Comparison of ENCODE assay signal across 11 cellular contexts in the genomic region with DNA sequence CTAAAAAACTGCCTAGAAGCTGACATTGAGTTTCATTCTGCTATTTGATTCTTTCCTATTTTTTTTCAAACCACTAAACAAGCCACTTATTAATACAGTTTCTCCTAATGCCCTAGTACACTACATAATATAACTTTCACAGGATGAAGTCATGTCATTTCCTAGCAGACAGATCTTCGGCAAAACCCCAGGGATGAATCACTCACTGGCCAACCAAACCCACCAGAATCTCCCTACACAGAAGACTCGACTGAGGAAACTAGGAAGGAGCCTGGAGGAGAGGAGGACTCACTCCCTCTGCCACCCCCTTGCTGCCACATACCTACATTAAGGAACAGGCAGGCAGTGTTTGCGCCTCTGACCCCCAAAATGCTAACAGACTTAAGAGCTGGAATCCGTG. TPM values are rescaled to one million over a fixed set of nuclear protein-coding genes. Genes with fewer than 3 reads are reported as not detected.
DNase-seq lines count a peak whose midpoint lies in the region; FAIRE-seq and TF ChIP-seq lines count a peak whose summit lies in the region.
"Had no signal": no experiment of that assay in that cellular context is flagged by ENCODE, and none has a peak within 500 bp of the region (broad histone marks: within the 10 kb centered on the region; RNA-seq: fewer than 3 reads in every experiment).

No MANE protein-coding gene starts in this region.

- no peak overlapping the region for H2AK5ac ChIP-seq in trophoblast cell (ENCODE audit: low read length)

- no peak overlapping the region for H2BK5ac ChIP-seq in trophoblast cell (ENCODE audit: low read depth, low read length, poor library complexity)

- no peaks in the 10 kb centered on the region for H3K27me3 Mint-ChIP-seq in astrocyte (ENCODE audit: low read depth, unreplicated experiment)

- H3K4me2 ChIP-seq in astrocyte (ENCODE audit: low read length) (peak overlapping the region; percentile 46), trophoblast cell (ENCODE audit: low read length) (no peak overlapping the region)

- H2BK12ac ChIP-seq in trophoblast cell (ENCODE audit: low read length), result no peak overlapping the region

- no peak overlapping the region for H4K8ac ChIP-seq in trophoblast cell (ENCODE audit: low read depth, low read length)

- H3K4ac ChIP-seq in trophoblast cell (ENCODE audit: low read depth, low read length), result no peak overlapping the region

- H3K9ac ChIP-seq in astrocyte (ENCODE audit: low read length), result peak overlapping the region; percentile 36
- no peak overlapping the region for H3K9ac ChIP-seq in trophoblast cell (ENCODE audit: low read length)

- intact Hi-C loops in posterior cingulate gyrus (cut with DNase I), result loop anchor here (5.0 to 10.0 kb wide), 3 partner anchors 115 to 385 kb away; partner anchors contain the start of genes ADD3 and MXI1

- H3K9me3 ChIP-seq in astrocyte (ENCODE audit: insufficient read depth, low read depth, low read length) (no peaks in the 10 kb centered on the region), trophoblast cell (ENCODE audit: insufficient read depth, low read depth, low read length) (no peaks in the 10 kb centered on the region)

- no CpG with 5 or more reads among the region's 4 CpGs for WGBS in trophoblast cell (ENCODE audit: extremely low coverage, insufficient coverage, insufficient read length)

- H3K23ac ChIP-seq in trophoblast cell (ENCODE audit: low read length), result no peak overlapping the region

- no peak for TF ChIP-seq CTCF in HL-60 (IDR thresholded peaks at IDR 0.05; ENCODE audit: insufficient read depth, low read length)
- no peak for TF ChIP-seq CTCF in astrocyte (IDR thresholded peaks at IDR 0.05; ENCODE audit: insufficient read depth, low read depth, low read length)
- peak; percentile 13 for TF ChIP-seq CTCF in kidney epithelial cell (IDR thresholded peaks at IDR 0.05; ENCODE audit: insufficient read depth, low read length, poor library complexity, severe bottlenecking)
- TF ChIP-seq CTCF in D721Med (IDR thresholded peaks at IDR 0.05; ENCODE audit: insufficient read depth, missing control alignments), result no peak

- H3K36me3 ChIP-seq in astrocyte (ENCODE audit: insufficient read depth, low read length), result peaks cover 7% of the 10 kb centered on the region
- H3K36me3 ChIP-seq in kidney epithelial cell (ENCODE audit: control insufficient read depth, insufficient read depth, low read length), result peaks cover 2% of the 10 kb centered on the region
- H3K36me3 ChIP-seq in trophoblast cell (ENCODE audit: control insufficient read depth in 1 of 2, insufficient read depth in 2 of 2, low read length in 2 of 2), result peaks cover 12 to 23% of the 10 kb centered on the region in 2 experiments

- FAIRE-seq in astrocyte (lab: Jason Lieb, UNC) (peak; percentile 90), D721Med (lab: Jason Lieb, UNC) (no peak)
- FAIRE-seq: G401.6 had no signal

- no peak overlapping the region for H3K18ac ChIP-seq in trophoblast cell (ENCODE audit: low read length)

- H3K14ac ChIP-seq in trophoblast cell (ENCODE audit: low read length), result no peak overlapping the region

- no peak overlapping the region for H2AFZ ChIP-seq in astrocyte (ENCODE audit: low read depth, low read length)
- H2AFZ ChIP-seq in trophoblast cell (ENCODE audit: insufficient read depth, low read length, poor library complexity), result no peak overlapping the region

- DNase-seq in AG20443 (ENCODE audit: low spot score) (peak; percentile 61), HL-60 (ENCODE audit: low read depth in 1 of 2, low spot score in 1 of 2) (no peak), astrocyte (ENCODE audit: low read depth) (peak; percentile 89), kidney epithelial cell (ENCODE audit: low read depth) (peak; percentile 73), trophoblast cell (no peak), D721Med (ENCODE audit: insufficient read length, low spot score) (no peak), AML-193 (lab: John Stamatoyannopoulos, UW) (no peak), posterior cingulate gyrus (no peak)
- DNase-seq: NCI-H1417; stimulated activated CD4-positive, alpha-beta T cell treated with anti-CD3 and anti-CD28 coated beads, Interleukin-1b, Interleukin-23, amount 100 ng/mL, for 48 hours had no signal

- H3K4me3 Mint-ChIP-seq in astrocyte (ENCODE audit: unreplicated experiment), result peak overlapping the region; percentile 21

- H3K27ac Mint-ChIP-seq in astrocyte (ENCODE audit: unreplicated experiment), result peak overlapping the region; percentile 98

- no peaks in the 10 kb centered on the region for H3K27me3 ChIP-seq in HL-60 (ENCODE audit: insufficient read depth, poor library complexity, severe bottlenecking)
- H3K27me3 ChIP-seq in astrocyte (ENCODE audit: insufficient read depth, low read length), result no peaks in the 10 kb centered on the region
- H3K27me3 ChIP-seq in kidney epithelial cell (ENCODE audit: control insufficient read depth, insufficient read depth, low read length), result no peaks in the 10 kb centered on the region
- H3K27me3 ChIP-seq in trophoblast cell (ENCODE audit: insufficient read depth, low read length), result no peaks in the 10 kb centered on the region

- H3K79me2 ChIP-seq in astrocyte (ENCODE audit: insufficient read depth, low read length), result peaks cover 11% of the 10 kb centered on the region
- H3K79me2 ChIP-seq in trophoblast cell (ENCODE audit: control insufficient read depth, insufficient read depth, low read length, poor library complexity), result peaks cover 4% of the 10 kb centered on the region

- peaks cover 10% of the 10 kb centered on the region for H3K79me1 ChIP-seq in trophoblast cell (ENCODE audit: low read length)

- peaks cover 29% of the 10 kb centered on the region for H3K36me3 Mint-ChIP-seq in astrocyte (ENCODE audit: low read depth, unreplicated experiment)

- H3K4me3 ChIP-seq in HL-60 (replicated peaks; ENCODE audit: insufficient read depth, low read length) (no peak overlapping the region), astrocyte (ENCODE audit: insufficient read depth, low read depth, low read length) (no peak overlapping the region), kidney epithelial cell (ENCODE audit: low read depth, low read length) (no peak overlapping the region), trophoblast cell (ENCODE audit: low read depth, low read length) (no peak overlapping the region)

- H4K20me1 ChIP-seq in astrocyte (ENCODE audit: insufficient read depth, low read length), result peaks cover 3% of the 10 kb centered on the region

- peaks cover 55% of the 10 kb centered on the region for H3K4me1 ChIP-seq in astrocyte (ENCODE audit: insufficient read depth, low read length)
- peaks cover 17 to 25% of the 10 kb centered on the region in 2 experiments for H3K4me1 ChIP-seq in trophoblast cell (ENCODE audit: control insufficient read depth in 1 of 2, insufficient read depth in 2 of 2, low read length in 2 of 2)

- H3K4me1 Mint-ChIP-seq in astrocyte (ENCODE audit: low read depth, unreplicated experiment), result peaks cover 69% of the 10 kb centered on the region

- no peak overlapping the region for H4K91ac ChIP-seq in trophoblast cell (ENCODE audit: low read depth, low read length)

- H4K12ac ChIP-seq in trophoblast cell (ENCODE audit: low read depth, low read length), result no peak overlapping the region

- no peak overlapping the region for H2BK120ac ChIP-seq in trophoblast cell (ENCODE audit: insufficient read depth, low read length, poor library complexity)

- 0 out of 2 replicates have a peak overlapping the region, but pooled peaks have one; percentile 2 for H3K27ac ChIP-seq in HL-60 (replicated peaks)
- peak overlapping the region; percentile 51 for H3K27ac ChIP-seq in astrocyte (ENCODE audit: low read depth, low read length)
- no peak overlapping the region for H3K27ac ChIP-seq in trophoblast cell (ENCODE audit: low read depth, low read length)

- no peaks in the 10 kb centered on the region for H3K9me3 Mint-ChIP-seq in astrocyte (ENCODE audit: unreplicated experiment)

RNA-seq across cellular contexts. Expression of gene XPNPEP1, which starts 33.4 kb away (rescaled TPM):
- total RNA-seq in astrocyte (100 and 104 TPM in 2 replicates), kidney epithelial cell (94.6 and 111 TPM in 2 replicates)
- 48.2 and 48.7 TPM in 2 replicates for polyA plus RNA-seq in trophoblast cell (2013)

Comparison
In these comparisons a context has a peak if more than half of its experiments do, and no peak if none do; other contexts are left out.
1. DNase-seq: peak in AG20443 (single experiment), astrocyte (single experiment) and kidney epithelial cell (single experiment); none in HL-60 (0 of 2), trophoblast cell (0 of 2), D721Med (single experiment), AML-193 (0 of 2) and posterior cingulate gyrus (0 of 10).